ENCODE assay signal across 24 cellular contexts in genomic region chr4:38152721-38153412, GRCh38.
"Had no signal": no experiment of that assay in that cellular context is flagged by ENCODE, and none has a peak within 500 bp of the region (broad histone marks: within the 10 kb centered on the region; RNA-seq: fewer than 3 reads in every experiment).

No MANE protein-coding gene starts in this region.

- H3K27ac ChIP-seq: epithelial cell of prostate, left lung, neutrophil, thoracic aorta, upper lobe of right lung had no signal

- H3K27ac Mint-ChIP-seq: activated B cell treated with CpG ODN at 0.5 μM for 24 hours; activated CD4-positive, alpha-beta memory T cell treated with anti-CD3 and anti-CD28 coated beads for 36 hours; activated naive CD8-positive, alpha-beta T cell treated with anti-CD3 and anti-CD28 coated beads, Interleukin-2, amount 10 ng/mL, durations not matched to agents 7 days and 5 days; activated T-cell treated with anti-CD3 and anti-CD28 coated beads, Interleukin-2, amount 50 U/mL, for 24 hours; activated T-helper 2 cell treated with anti-CD3 and anti-CD28 coated beads, Interferon-gamma antibody, Interleukin-2, Interleukin-4, amounts not matched to agents 10 μg/mL and 5 μg/mL and 100 μg/mL, durations not matched to agents 14 hours and 24 hours and 36 hours; stimulated activated naive CD8-positive, alpha-beta T cell treated with anti-CD3 and anti-CD28 coated beads, Interleukin-15, Interleukin-2, amounts not matched to agents 100 ng/mL and 50 ng/mL, for 24 hours had no signal

- H3K36me3 Mint-ChIP-seq: activated CD4-positive, alpha-beta memory T cell treated with anti-CD3 and anti-CD28 coated beads for 36 hours had no signal

- H3K27me3 ChIP-seq: dorsolateral prefrontal cortex, left lung, neutrophil, upper lobe of right lung had no signal

- H3K4me3 Mint-ChIP-seq: activated B cell treated with CpG ODN at 0.5 μM for 24 hours; activated CD4-positive, alpha-beta memory T cell treated with anti-CD3 and anti-CD28 coated beads for 36 hours; activated naive CD8-positive, alpha-beta T cell treated with anti-CD3 and anti-CD28 coated beads, Interleukin-2, amount 10 ng/mL, durations not matched to agents 7 days and 5 days; activated T-cell treated with anti-CD3 and anti-CD28 coated beads, Interleukin-2, amount 50 U/mL, for 24 hours; stimulated activated naive CD8-positive, alpha-beta T cell treated with anti-CD3 and anti-CD28 coated beads, Interleukin-15, Interleukin-2, amounts not matched to agents 100 ng/mL and 50 ng/mL, for 24 hours had no signal

- DNase-seq: activated B cell treated with CpG ODN at 0.5 μM for 24 hours; activated CD4-positive, alpha-beta memory T cell treated with anti-CD3 and anti-CD28 coated beads for 36 hours; activated CD4-positive, alpha-beta T cell treated with anti-CD3 and anti-CD28 coated beads for 4 hours; activated naive CD4-positive, alpha-beta T cell treated with Interleukin-2 at 50 U/mL for 16 hours; activated naive CD8-positive, alpha-beta T cell treated with anti-CD3 and anti-CD28 coated beads, Interleukin-2, amount 10 ng/mL, durations not matched to agents 7 days and 5 days; activated T-cell treated with anti-CD3 and anti-CD28 coated beads, Interleukin-2, amount 50 U/mL, for 24 hours; amygdala; central memory CD4-positive, alpha-beta T cell; dorsolateral prefrontal cortex; foreskin fibroblast; glutamatergic neuron; kidney; left lung; midbrain; retina; stimulated activated CD4-positive, alpha-beta T cell treated with anti-CD3 and anti-CD28 coated beads, Interleukin-2, amount 100 ng/mL, for 24 hours; T-helper 1 cell; T-helper 9 cell; upper lobe of right lung had no signal

- H3K36me3 ChIP-seq: left lung, neutrophil, thoracic aorta, upper lobe of right lung had no signal

- H3K27me3 Mint-ChIP-seq: activated B cell treated with CpG ODN at 0.5 μM for 24 hours; activated CD4-positive, alpha-beta memory T cell treated with anti-CD3 and anti-CD28 coated beads for 36 hours; activated T-cell treated with anti-CD3 and anti-CD28 coated beads, Interleukin-2, amount 50 U/mL, for 24 hours; stimulated activated naive CD8-positive, alpha-beta T cell treated with anti-CD3 and anti-CD28 coated beads, Interleukin-15, Interleukin-2, amounts not matched to agents 100 ng/mL and 50 ng/mL, for 24 hours had no signal

- H3K9me3 Mint-ChIP-seq: activated B cell treated with CpG ODN at 0.5 μM for 24 hours; activated CD4-positive, alpha-beta memory T cell treated with anti-CD3 and anti-CD28 coated beads for 36 hours; activated naive CD8-positive, alpha-beta T cell treated with anti-CD3 and anti-CD28 coated beads, Interleukin-2, amount 10 ng/mL, durations not matched to agents 7 days and 5 days; activated T-cell treated with anti-CD3 and anti-CD28 coated beads, Interleukin-2, amount 50 U/mL, for 24 hours; activated T-helper 2 cell treated with anti-CD3 and anti-CD28 coated beads, Interferon-gamma antibody, Interleukin-2, Interleukin-4, amounts not matched to agents 10 μg/mL and 5 μg/mL and 100 μg/mL, durations not matched to agents 14 hours and 24 hours and 36 hours; stimulated activated naive CD8-positive, alpha-beta T cell treated with anti-CD3 and anti-CD28 coated beads, Interleukin-15, Interleukin-2, amounts not matched to agents 100 ng/mL and 50 ng/mL, for 24 hours had no signal

- ATAC-seq: left lung had no signal

- H3K9me3 ChIP-seq: left lung, neutrophil, thoracic aorta, upper lobe of right lung had no signal

- H3K4me3 ChIP-seq: dorsolateral prefrontal cortex, left lung, thoracic aorta, upper lobe of right lung had no signal
